ENCODE assay signal across 11 cellular contexts in genomic region chr6:31777667-31778050, GRCh38. TPM values are rescaled to one million over a fixed set of nuclear protein-coding genes. Genes with fewer than 3 reads are reported as not detected.
A peak's percentile ranks its signal among the peaks of the same experiment; 100 is the strongest.
DNase-seq lines count a peak whose midpoint lies in the region; ATAC-seq and TF ChIP-seq lines count a peak whose summit lies in the region.
"Had no signal": no experiment of that assay in that cellular context is flagged by ENCODE, and none has a peak within 500 bp of the region (broad histone marks: within the 10 kb centered on the region; RNA-seq: fewer than 3 reads in every experiment).

No MANE protein-coding gene starts in this region.

- H3K36me3 Mint-ChIP-seq in natural killer cell treated with Interleukin-12 subunit alpha and Interleukin-12 subunit beta and Interleukin-15 and Interleukin-18, amount 100 ng/mL, for 72 hours: no peaks in the 10 kb centered on the region
- H3K36me3 Mint-ChIP-seq in natural killer cell: no peaks in the 10 kb centered on the region
- H3K36me3 Mint-ChIP-seq in activated naive CD8-positive, alpha-beta T cell treated with anti-CD3 and anti-CD28 coated beads, Interleukin-2, amount 50 U/mL, for 24 hours (ENCODE audit: low read depth): peaks cover 18% of the 10 kb centered on the region

- H3K36me3 ChIP-seq in mesenchymal stem cell (ENCODE audit: control insufficient read depth in 1 of 2, insufficient read depth in 2 of 2, low read depth in 1 of 2, low read length in 2 of 2) (peaks cover 45 to 53% of the 10 kb centered on the region in 2 experiments), uterus (no peaks in the 10 kb centered on the region), ascending aorta (peaks cover 37 to 45% of the 10 kb centered on the region in 2 donors)

- no peak for ATAC-seq in natural killer cell treated with Interleukin-12 subunit alpha and Interleukin-12 subunit beta and Interleukin-15 and Interleukin-18, amount 100 ng/mL, for 72 hours
- ATAC-seq in natural killer cell: no peak
- no peak for ATAC-seq in activated naive CD8-positive, alpha-beta T cell treated with anti-CD3 and anti-CD28 coated beads, Interleukin-2, amount 50 U/mL, for 24 hours

- H3K23ac ChIP-seq in mesenchymal stem cell (ENCODE audit: low read length in 2 of 2): no peak overlapping the region

- peak overlapping the region; percentile 4 for H2BK15ac ChIP-seq in mesenchymal stem cell (ENCODE audit: low read depth, poor library complexity, severe bottlenecking)

- no peak overlapping the region for H3K27ac ChIP-seq in mesenchymal stem cell (ENCODE audit: low read length, poor library complexity, severe bottlenecking)
- peak overlapping the region; percentile 84 to 88 for H3K27ac ChIP-seq in uterus
- no peak overlapping the region for H3K27ac ChIP-seq in ascending aorta

- TF ChIP-seq POLR2A in uterus (IDR thresholded peaks at IDR 0.05): no peak

- no peaks in the 10 kb centered on the region for H3K79me1 ChIP-seq in mesenchymal stem cell (replicated peaks; ENCODE audit: low read length, poor library complexity, severe bottlenecking)

- H3K4me3 Mint-ChIP-seq in natural killer cell treated with Interleukin-12 subunit alpha and Interleukin-12 subunit beta and Interleukin-15 and Interleukin-18, amount 100 ng/mL, for 72 hours: no peak overlapping the region
- H3K4me3 Mint-ChIP-seq in natural killer cell: no peak overlapping the region
- no peak overlapping the region for H3K4me3 Mint-ChIP-seq in activated naive CD8-positive, alpha-beta T cell treated with anti-CD3 and anti-CD28 coated beads, Interleukin-2, amount 50 U/mL, for 24 hours

- no peak overlapping the region for H3K4me3 ChIP-seq in mesenchymal stem cell (ENCODE audit: insufficient read depth in 1 of 2, low read depth in 1 of 2, low read length in 2 of 2)
- no peak overlapping the region for H3K4me3 ChIP-seq in uterus
- H3K4me3 ChIP-seq in ascending aorta: no peak overlapping the region
- H3K4me3 ChIP-seq: adrenal gland, testis had no signal

- TF ChIP-seq CTCF in natural killer cell (IDR thresholded peaks at IDR 0.05): no peak
- no peak for TF ChIP-seq CTCF in uterus (IDR thresholded peaks at IDR 0.05)
- no peak for TF ChIP-seq CTCF in ascending aorta (IDR thresholded peaks at IDR 0.05)

- no peak overlapping the region for H3K14ac ChIP-seq in mesenchymal stem cell (ENCODE audit: low read length in 2 of 2)

- H2AFZ ChIP-seq in mesenchymal stem cell (ENCODE audit: low read depth, low read length): no peak overlapping the region

- peaks cover 17 to 18% of the 10 kb centered on the region in 2 donors for H3K4me1 Mint-ChIP-seq in natural killer cell treated with Interleukin-12 subunit alpha and Interleukin-12 subunit beta and Interleukin-15 and Interleukin-18, amount 100 ng/mL, for 72 hours (ENCODE audit: low read depth in 2 of 2)
- peaks cover 0 to 32% of the 10 kb centered on the region in 2 donors for H3K4me1 Mint-ChIP-seq in natural killer cell
- H3K4me1 Mint-ChIP-seq in activated naive CD8-positive, alpha-beta T cell treated with anti-CD3 and anti-CD28 coated beads, Interleukin-2, amount 50 U/mL, for 24 hours: peaks cover 39% of the 10 kb centered on the region

- no peak overlapping the region for H4K91ac ChIP-seq in mesenchymal stem cell (ENCODE audit: low read length)

- H3K18ac ChIP-seq in mesenchymal stem cell (ENCODE audit: low read depth in 1 of 2, low read length in 2 of 2): peak overlapping the region in 1 of 2 experiments; percentile 48

- H3K4ac ChIP-seq in mesenchymal stem cell (ENCODE audit: low read depth in 1 of 2, low read length in 2 of 2): peak overlapping the region in 1 of 2 experiments; percentile 32

- no peak overlapping the region for H2BK5ac ChIP-seq in mesenchymal stem cell (ENCODE audit: low read depth, low read length, poor library complexity, severe bottlenecking)

- peak overlapping the region; percentile 16 to 79 for H3K27ac Mint-ChIP-seq in natural killer cell treated with Interleukin-12 subunit alpha and Interleukin-12 subunit beta and Interleukin-15 and Interleukin-18, amount 100 ng/mL, for 72 hours
- H3K27ac Mint-ChIP-seq in natural killer cell: peak overlapping the region in 1 of 2 donors; percentile 87
- peak overlapping the region; percentile 59 for H3K27ac Mint-ChIP-seq in activated naive CD8-positive, alpha-beta T cell treated with anti-CD3 and anti-CD28 coated beads, Interleukin-2, amount 50 U/mL, for 24 hours

- no peaks in the 10 kb centered on the region for H3K9me3 ChIP-seq in mesenchymal stem cell (ENCODE audit: control insufficient read depth, low read length)
- no peaks in the 10 kb centered on the region for H3K9me3 ChIP-seq in uterus
- no peaks in the 10 kb centered on the region for H3K9me3 ChIP-seq in ascending aorta
- H3K9me3 ChIP-seq: adrenal gland, testis had no signal

- no peak overlapping the region for H2BK120ac ChIP-seq in mesenchymal stem cell (ENCODE audit: low read depth, low read length)

- peaks cover 16% of the 10 kb centered on the region for H3K4me1 ChIP-seq in mesenchymal stem cell (ENCODE audit: control insufficient read depth, insufficient read depth, low read depth, low read length)
- H3K4me1 ChIP-seq in uterus: peaks cover 5 to 8% of the 10 kb centered on the region in 2 donors
- H3K4me1 ChIP-seq in ascending aorta: peaks cover 0 to 6% of the 10 kb centered on the region in 2 donors

- no peak for DNase-seq in natural killer cell treated with Interleukin-12 subunit alpha and Interleukin-12 subunit beta and Interleukin-15 and Interleukin-18, amount 100 ng/mL, for 72 hours (ENCODE audit: low spot score)
- no peak for DNase-seq in natural killer cell
- DNase-seq in activated naive CD8-positive, alpha-beta T cell treated with anti-CD3 and anti-CD28 coated beads, Interleukin-2, amount 50 U/mL, for 24 hours: no peak
- DNase-seq in mesenchymal stem cell: no peak
- no peak for DNase-seq in uterus
- no peak for DNase-seq in SIG-M5 (lab: John Stamatoyannopoulos, UW)
- no peak for DNase-seq in ascending aorta (ENCODE audit: low spot score in 2 of 2)
- DNase-seq in stimulated activated CD4-positive, alpha-beta T cell treated with anti-CD3 and anti-CD28 coated beads, Interleukin-2, amount 100 ng/mL, for 24 hours: no peak

- 94% methylated on average over 5 of the region's 5 CpGs for WGBS in mesenchymal stem cell

- peak overlapping the region in 1 of 2 experiments; percentile 66 for H2BK12ac ChIP-seq in mesenchymal stem cell (ENCODE audit: low read length in 2 of 2)

- intact Hi-C loops in natural killer cell (cut with micrococcal nuclease) (no loop called here), uterus (cut with DNase I; ENCODE audit: low total_unique reads) (no loop called here), ascending aorta (cut with DNase I) (no loop called here)

- no peaks in the 10 kb centered on the region for H3K9me3 Mint-ChIP-seq in natural killer cell treated with Interleukin-12 subunit alpha and Interleukin-12 subunit beta and Interleukin-15 and Interleukin-18, amount 100 ng/mL, for 72 hours
- H3K9me3 Mint-ChIP-seq in natural killer cell: no peaks in the 10 kb centered on the region
- H3K9me3 Mint-ChIP-seq in activated naive CD8-positive, alpha-beta T cell treated with anti-CD3 and anti-CD28 coated beads, Interleukin-2, amount 50 U/mL, for 24 hours: no peaks in the 10 kb centered on the region

- no peak overlapping the region for H3K4me2 ChIP-seq in mesenchymal stem cell (ENCODE audit: low read length, poor library complexity, severe bottlenecking)

- H4K8ac ChIP-seq in mesenchymal stem cell (ENCODE audit: low read length): no peak overlapping the region

- H2AK5ac ChIP-seq in mesenchymal stem cell (ENCODE audit: low read length, severe bottlenecking): peak overlapping the region; percentile 49

- H3K27me3 Mint-ChIP-seq in natural killer cell treated with Interleukin-12 subunit alpha and Interleukin-12 subunit beta and Interleukin-15 and Interleukin-18, amount 100 ng/mL, for 72 hours: no peaks in the 10 kb centered on the region
- no peaks in the 10 kb centered on the region for H3K27me3 Mint-ChIP-seq in natural killer cell (ENCODE audit: low read depth in 2 of 2)
- no peaks in the 10 kb centered on the region for H3K27me3 Mint-ChIP-seq in activated naive CD8-positive, alpha-beta T cell treated with anti-CD3 and anti-CD28 coated beads, Interleukin-2, amount 50 U/mL, for 24 hours

- H3K9ac ChIP-seq in mesenchymal stem cell (ENCODE audit: low read length): no peak overlapping the region

- H3K27me3 ChIP-seq in mesenchymal stem cell (ENCODE audit: control insufficient read depth in 1 of 2, insufficient read depth in 1 of 2, low read length in 2 of 2) (no peaks in the 10 kb centered on the region), uterus (no peaks in the 10 kb centered on the region), ascending aorta (no peaks in the 10 kb centered on the region)
- H3K27me3 ChIP-seq: adrenal gland, testis had no signal

RNA-seq across cellular contexts. Expression of gene VWA7, which starts 0.5 kb away (rescaled TPM):
- 1 to 10 TPM; 1.4 to 2.1 TPM for total RNA-seq in natural killer cell treated with Interleukin-12 subunit alpha and Interleukin-12 subunit beta and Interleukin-15 and Interleukin-18, amount 100 ng/mL, for 72 hours
- total RNA-seq in natural killer cell: 1 to 10 TPM; 2.4 to 4.7 (median 3.2) TPM
- polyA plus RNA-seq in mesenchymal stem cell (2013, experiment 1 of 2): 0.39 TPM
- 0.16 TPM for polyA plus RNA-seq in mesenchymal stem cell (2013, experiment 2 of 2)
- 10 to 100 TPM in 1 of 4 donors, 1 to 10 TPM in 2, under 1 TPM in 1; 0.88 to 24.1 (median 3.1) TPM for total RNA-seq in uterus
- not detected for total RNA-seq in ascending aorta

RNA-seq across cellular contexts. Expression of gene SAPCD1, which starts 15.2 kb away (rescaled TPM):
- total RNA-seq in natural killer cell treated with Interleukin-12 subunit alpha and Interleukin-12 subunit beta and Interleukin-15 and Interleukin-18, amount 100 ng/mL, for 72 hours: 10 to 100 TPM in 1 of 2 donors, 1 to 10 TPM in 1; 9.2 to 25.2 TPM
- total RNA-seq in natural killer cell (10 to 100 TPM in 1 of 3 donors, 1 to 10 TPM in 2; 5.4 to 14.5 (median 6.9) TPM), uterus (1 to 10 TPM in 2 of 4 donors, not detected in 2; 1.7 to 4.4 TPM), ascending aorta (not detected)
- 0.87 TPM for polyA plus RNA-seq in mesenchymal stem cell (2013, experiment 1 of 2)
- polyA plus RNA-seq in mesenchymal stem cell (2013, experiment 2 of 2): 0.15 TPM
- total RNA-seq: omental fat pad had no signal

RNA-seq across cellular contexts. Expression of gene VARS1, which starts 17.9 kb away (rescaled TPM):
- total RNA-seq in natural killer cell treated with Interleukin-12 subunit alpha and Interleukin-12 subunit beta and Interleukin-15 and Interleukin-18, amount 100 ng/mL, for 72 hours: 100 to 1,000 TPM in 1 of 2 donors, 10 to 100 TPM in 1; 90.7 to 226 TPM
- 10 to 100 TPM; 45.2 to 58.6 (median 49.2) TPM for total RNA-seq in natural killer cell
- 36.2 TPM for polyA plus RNA-seq in mesenchymal stem cell (2013, experiment 1 of 2)
- 34.7 TPM for polyA plus RNA-seq in mesenchymal stem cell (2013, experiment 2 of 2)
- 100 to 1,000 TPM in 1 of 4 donors, 10 to 100 TPM in 3; 35.6 to 118 (median 53.4) TPM for total RNA-seq in uterus
- 48.3 TPM for total RNA-seq in ascending aorta

RNA-seq across cellular contexts. Expression of gene LSM2, which starts 29.1 kb away (rescaled TPM):
- total RNA-seq in natural killer cell treated with Interleukin-12 subunit alpha and Interleukin-12 subunit beta and Interleukin-15 and Interleukin-18, amount 100 ng/mL, for 72 hours: 100 to 1,000 TPM in 1 of 2 donors, 10 to 100 TPM in 1; 94.6 to 113 TPM
- total RNA-seq in natural killer cell (10 to 100 TPM; 28.1 to 34.9 (median 29.2) TPM), uterus (100 to 1,000 TPM in 1 of 4 donors, 10 to 100 TPM in 3; 37.1 to 119 (median 58.7) TPM), ascending aorta (61.3 TPM)
- 56.3 TPM for polyA plus RNA-seq in mesenchymal stem cell (2013, experiment 1 of 2)
- 60.3 TPM for polyA plus RNA-seq in mesenchymal stem cell (2013, experiment 2 of 2)

RNA-seq across cellular contexts. Expression of gene HSPA1L, which starts 37.4 kb away (rescaled TPM):
- 1 to 10 TPM; 1.7 to 4.1 TPM for total RNA-seq in natural killer cell treated with Interleukin-12 subunit alpha and Interleukin-12 subunit beta and Interleukin-15 and Interleukin-18, amount 100 ng/mL, for 72 hours
- total RNA-seq in natural killer cell (1 to 10 TPM; 2.0 to 4.5 (median 3.6) TPM), uterus (1 to 10 TPM in 3 of 4 donors, under 1 TPM in 1; 0.59 to 4.6 (median 2.3) TPM), ascending aorta (not detected)
- polyA plus RNA-seq in mesenchymal stem cell (2013, experiment 1 of 2): 0.70 TPM
- 0.64 TPM for polyA plus RNA-seq in mesenchymal stem cell (2013, experiment 2 of 2)

Comparison
In these comparisons a context has a peak if more than half of its experiments do, and no peak if none do; other contexts are left out.
1. H3K27ac ChIP-seq: peak in uterus (2 of 2); none in mesenchymal stem cell (single experiment) and ascending aorta (0 of 2).